ENCODE assay signal across 8 cellular contexts in genomic region chr20:47317127-47317895, GRCh38. TPM values are rescaled to one million over a fixed set of nuclear protein-coding genes. Genes with fewer than 3 reads are reported as not detected.
DNase-seq lines count a peak whose midpoint lies in the region; ATAC-seq, FAIRE-seq and TF ChIP-seq lines count a peak whose summit lies in the region.

No MANE protein-coding gene starts in this region.

- ATAC-seq in omental fat pad (ENCODE audit: low FRiP score): peak; percentile 72

- FAIRE-seq in RCC 7860 (lab: Jason Lieb, UNC): peak; percentile 84

- TF ChIP-seq CTCF in GM13976 (IDR thresholded peaks at IDR 0.05; ENCODE audit: borderline replicate concordance, control extremely low read depth, extremely low read depth, insufficient read depth, missing control alignments) (no peak), foreskin fibroblast (IDR thresholded peaks at IDR 0.05; ENCODE audit: low read depth, low read length) (no peak), omental fat pad (IDR thresholded peaks at IDR 0.05) (no peak)

- DNase-seq in GM13976 (ENCODE audit: low spot score) (peak; percentile 46), RCC 7860 (ENCODE audit: low spot score) (peak; percentile 98), foreskin fibroblast (peak; percentile 100), omental fat pad (ENCODE audit: low spot score) (peak; percentile 52), NCI-H187 (lab: John Stamatoyannopoulos, UW) (no peak), NCI-H1092 treated with DMSO at 0.1 percent for 48 hours (lab: John Stamatoyannopoulos, UW) (no peak)
- DNase-seq in activated T-helper 9 cell treated with anti-CD3 and anti-CD28 coated beads, Interleukin-2, amount 50 U/mL, for 16 hours (ENCODE audit: low read depth): peak; percentile 54

- peak overlapping the region in 1 of 2 donors; percentile 4 for H3K4me3 ChIP-seq in foreskin fibroblast (ENCODE audit: low read depth in 1 of 2, low read length in 2 of 2)

- peak overlapping the region; percentile 99 for H3K27ac ChIP-seq in temporal lobe (ENCODE audit: low read depth, low read length)

- in situ Hi-C loops in GM13976 (cut with MboI; ENCODE audit: low sequenced_read_pairs, unreplicated experiment): no loop called here

RNA-seq across cellular contexts. Expression of gene ZMYND8, which starts 39.2 kb away (rescaled TPM):
- 10 to 100 TPM; 22.7 to 44.5 (median 28.6) TPM for total RNA-seq in omental fat pad
- 32.2 TPM for total RNA-seq in temporal lobe

Comparison
In these comparisons a context has a peak if more than half of its experiments do, and no peak if none do; other contexts are left out.
1. DNase-seq: peak in GM13976 (single experiment), RCC 7860 (single experiment), activated T-helper 9 cell treated with anti-CD3 and anti-CD28 coated beads, Interleukin-2, amount 50 U/mL, for 16 hours (single experiment), foreskin fibroblast (2 of 2) and omental fat pad (single experiment); none in NCI-H187 (0 of 2) and NCI-H1092 treated with DMSO at 0.1 percent for 48 hours (single experiment).